ENCODE assay signal across 20 cellular contexts in the genomic region with DNA sequence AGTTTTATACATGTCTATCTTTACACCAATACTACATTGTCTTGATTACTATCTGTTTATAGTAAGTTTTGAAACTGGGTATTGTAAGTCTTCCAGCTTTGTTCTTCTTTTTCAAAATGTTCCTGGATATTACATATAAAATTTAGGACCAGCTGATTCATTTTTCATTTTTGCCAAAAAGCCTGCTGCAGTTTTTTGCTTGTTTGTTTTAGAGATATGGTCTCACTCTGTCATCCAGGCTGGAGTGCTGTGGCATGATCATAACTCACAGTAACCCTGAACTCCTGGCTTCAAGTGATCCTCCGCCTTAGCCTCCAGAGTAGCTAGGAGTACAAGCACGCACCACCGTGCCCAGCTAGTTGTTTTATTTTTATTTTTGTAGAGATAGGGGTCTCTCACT. TPM values are rescaled to one million over a fixed set of nuclear protein-coding genes. Genes with fewer than 3 reads are reported as not detected.
DNase-seq lines count a peak whose midpoint lies in the region; ATAC-seq and TF ChIP-seq lines count a peak whose summit lies in the region.
"Had no signal": no experiment of that assay in that cellular context is flagged by ENCODE, and none has a peak within 500 bp of the region (broad histone marks: within the 10 kb centered on the region; RNA-seq: fewer than 3 reads in every experiment).

No MANE protein-coding gene starts in this region.

- in situ Hi-C loops in brain microvascular endothelial cell (cut with HindIII; ENCODE audit: low pct_ligation_motif_present, low sequenced_read_pairs) = no loop called here

- H3K9ac ChIP-seq in adipocyte (ENCODE audit: low read length) = no peak overlapping the region

- H3K27ac ChIP-seq in brain microvascular endothelial cell = no peak overlapping the region
- H3K27ac ChIP-seq in ovary = no peak overlapping the region

- TF ChIP-seq EP300 in ovary (IDR thresholded peaks at IDR 0.05) = no peak

- TF ChIP-seq CTCF in brain microvascular endothelial cell (IDR thresholded peaks at IDR 0.05; ENCODE audit: low read depth, low read length, missing control alignments) = no peak
- TF ChIP-seq CTCF in ovary (IDR thresholded peaks at IDR 0.05) = no peak

- no peaks in the 10 kb centered on the region for H3K36me3 Mint-ChIP-seq in stimulated activated effector memory CD8-positive, alpha-beta T cell treated with anti-CD3 and anti-CD28 coated beads, Interleukin-12 subunit alpha, Interleukin-12 subunit beta, amount 100 ng/mL, for 72 hours

- no peak overlapping the region for H3K4me3 ChIP-seq in adipocyte (ENCODE audit: low read length)
- no peak overlapping the region for H3K4me3 ChIP-seq in brain microvascular endothelial cell (ENCODE audit: low read depth, low read length)
- no peak overlapping the region for H3K4me3 ChIP-seq in ovary
- H3K4me3 ChIP-seq: A549, GM23338 had no signal

- peaks cover 34% of the 10 kb centered on the region for H3K4me1 Mint-ChIP-seq in stimulated activated effector memory CD8-positive, alpha-beta T cell treated with anti-CD3 and anti-CD28 coated beads, Interleukin-12 subunit alpha, Interleukin-12 subunit beta, amount 100 ng/mL, for 72 hours
- H3K4me1 Mint-ChIP-seq: GM23338, H9 had no signal

- WGBS in ovary, 3 donors = 64 to 71% (median 69%) methylated on average over 3 of the region's 3 CpGs

- intact Hi-C loops in ovary (cut with DNase I) = no loop called here

- no peak for ATAC-seq in stimulated activated effector memory CD8-positive, alpha-beta T cell treated with anti-CD3 and anti-CD28 coated beads, Interleukin-12 subunit alpha, Interleukin-12 subunit beta, amount 100 ng/mL, for 72 hours
- ATAC-seq in HG03460 (IDR thresholded peaks at IDR 0.05; ENCODE audit: unreplicated experiment) = no peak
- ATAC-seq: A549, GM23338, HCT116 had no signal

- H3K4me1 ChIP-seq in adipocyte (ENCODE audit: control insufficient read depth, insufficient read depth, low read length) = peaks cover 17% of the 10 kb centered on the region
- H3K4me1 ChIP-seq in ovary (ENCODE audit: insufficient read depth) = peaks cover 2% of the 10 kb centered on the region

- DNase-seq in adipocyte (ENCODE audit: low read depth) = peak; percentile 42
- peak; percentile 58 for DNase-seq in brain microvascular endothelial cell
- peak; percentile 19 for DNase-seq in fibroblast of peridontal ligament (ENCODE audit: extremely low read depth)
- DNase-seq in stimulated activated effector memory CD8-positive, alpha-beta T cell treated with anti-CD3 and anti-CD28 coated beads, Interleukin-12 subunit alpha, Interleukin-12 subunit beta, amount 100 ng/mL, for 72 hours (ENCODE audit: low spot score in 2 of 2) = no peak
- no peak for DNase-seq in ovary
- DNase-seq in AG08396 (ENCODE audit: low spot score) = no peak
- DNase-seq: 8988T; ACHN; C1 segment of cervical spinal cord; Calu3; CD4-positive, alpha-beta memory T cell; COR-L47; DMS53; DMS79 treated with DMSO at 0.1 percent for 48 hours; GF-D8; H9 had no signal

- H3K36me3 ChIP-seq in adipocyte (ENCODE audit: control insufficient read depth, insufficient read depth, low read length, severe bottlenecking) (no peaks in the 10 kb centered on the region), brain microvascular endothelial cell (replicated peaks) (no peaks in the 10 kb centered on the region), ovary (no peaks in the 10 kb centered on the region)

- TF ChIP-seq POLR2A in ovary (IDR thresholded peaks at IDR 0.05) = no peak

- H3K9me3 Mint-ChIP-seq in stimulated activated effector memory CD8-positive, alpha-beta T cell treated with anti-CD3 and anti-CD28 coated beads, Interleukin-12 subunit alpha, Interleukin-12 subunit beta, amount 100 ng/mL, for 72 hours = peaks cover 6% of the 10 kb centered on the region

- H3K9me3 ChIP-seq in adipocyte (ENCODE audit: control insufficient read depth, low read length) = no peaks in the 10 kb centered on the region
- no peaks in the 10 kb centered on the region for H3K9me3 ChIP-seq in ovary

- H3K27ac Mint-ChIP-seq in stimulated activated effector memory CD8-positive, alpha-beta T cell treated with anti-CD3 and anti-CD28 coated beads, Interleukin-12 subunit alpha, Interleukin-12 subunit beta, amount 100 ng/mL, for 72 hours = peak overlapping the region; percentile 34
- H3K27ac Mint-ChIP-seq: CD4-positive, alpha-beta memory T cell had no signal

- no peaks in the 10 kb centered on the region for H3K27me3 ChIP-seq in adipocyte (replicated peaks; ENCODE audit: control insufficient read depth, insufficient read depth, low read length)
- no peaks in the 10 kb centered on the region for H3K27me3 ChIP-seq in brain microvascular endothelial cell (replicated peaks)
- no peaks in the 10 kb centered on the region for H3K27me3 ChIP-seq in ovary

- no peak overlapping the region for H3K4me3 Mint-ChIP-seq in stimulated activated effector memory CD8-positive, alpha-beta T cell treated with anti-CD3 and anti-CD28 coated beads, Interleukin-12 subunit alpha, Interleukin-12 subunit beta, amount 100 ng/mL, for 72 hours
- H3K4me3 Mint-ChIP-seq: CD4-positive, alpha-beta memory T cell; GM23338; H9 had no signal

RNA-seq across cellular contexts. Expression of gene AP4E1, which starts 20.4 kb away (rescaled TPM):
- total RNA-seq in ovary = 10 to 100 TPM in 3 of 7 donors, 1 to 10 TPM in 4; 3.7 to 12.7 (median 8.6) TPM
- polyA plus RNA-seq in ovary = 1 to 10 TPM; 3.1 to 4.7 TPM

Comparison
In these comparisons a context has a peak if more than half of its experiments do, and no peak if none do; other contexts are left out.
1. DNase-seq: peak in adipocyte (single experiment), brain microvascular endothelial cell (single experiment) and fibroblast of peridontal ligament (single experiment); none in stimulated activated effector memory CD8-positive, alpha-beta T cell treated with anti-CD3 and anti-CD28 coated beads, Interleukin-12 subunit alpha, Interleukin-12 subunit beta, amount 100 ng/mL, for 72 hours (0 of 2), ovary (0 of 5) and AG08396 (single experiment).